ENCODE assay signal across 8 cellular contexts in the genomic region with DNA sequence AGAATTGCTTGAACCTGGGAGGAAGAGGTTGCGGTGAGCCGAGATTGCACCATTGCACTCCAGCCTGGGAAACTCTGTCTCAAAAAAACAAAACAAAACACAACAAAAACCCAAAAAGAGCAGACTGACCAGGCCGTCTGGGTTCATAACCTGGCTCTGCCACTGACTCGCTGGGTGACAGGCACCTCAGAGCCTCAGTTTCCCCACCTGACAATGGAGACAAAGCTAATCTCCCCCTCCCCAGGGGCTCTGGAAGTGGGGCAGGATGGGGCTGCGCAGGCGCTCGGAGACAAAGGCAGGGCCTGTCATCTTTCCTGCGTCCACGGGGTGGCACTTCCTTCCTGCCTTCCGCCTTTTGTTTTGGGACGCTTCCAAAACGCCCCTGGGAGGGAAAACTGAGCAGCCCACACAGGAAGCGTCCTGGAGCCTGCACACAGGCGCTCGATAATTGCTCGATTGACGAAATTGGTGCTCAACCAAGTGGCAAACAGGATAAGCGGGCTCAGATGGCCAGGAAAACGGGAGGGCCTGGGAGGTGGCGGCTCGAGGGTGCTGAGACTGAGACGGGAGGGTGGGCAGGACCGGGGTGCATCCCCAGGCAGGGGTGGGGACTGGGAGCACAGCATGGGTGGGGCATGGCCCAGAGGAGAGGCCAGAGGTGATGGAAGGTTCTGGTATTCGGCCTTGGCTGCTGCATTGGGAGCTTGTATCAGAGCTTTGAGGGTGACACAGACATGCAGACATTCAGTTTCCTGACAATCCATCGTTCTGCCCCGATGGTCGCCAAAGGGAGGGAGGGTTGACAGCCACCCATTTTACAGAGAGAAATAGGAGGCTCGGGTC. TPM values are rescaled to one million over a fixed set of nuclear protein-coding genes. Genes with fewer than 3 reads are reported as not detected.
DNase-seq lines count a peak whose midpoint lies in the region; ATAC-seq and TF ChIP-seq lines count a peak whose summit lies in the region.

No MANE protein-coding gene starts in this region.

- DNase-seq in AG04449 (ENCODE audit: low read depth, low spot score): no peak
- peak; percentile 94 for DNase-seq in H7
- DNase-seq in NCI-H510A (lab: John Stamatoyannopoulos, UW): peak; percentile 55
- peak; percentile 84 for DNase-seq in activated CD4-positive, alpha-beta T cell treated with anti-CD3 and anti-CD28 coated beads, Interleukin-2, amount 10 ng/mL, durations not matched to agents 24 days and 14 days
- peak; percentile 89 for DNase-seq in dedifferentiated amniotic fluid mesenchymal stem cell (ENCODE audit: extremely low spot score)
- peak; percentile 72 to 75 for DNase-seq in left colon
- peak; percentile 70 for DNase-seq in stimulated activated CD4-positive, alpha-beta T cell treated with anti-CD3 and anti-CD28 coated beads, Interleukin-15, amount 100 ng/mL, for 24 hours

- H3K27me3 Mint-ChIP-seq in activated CD4-positive, alpha-beta T cell treated with anti-CD3 and anti-CD28 coated beads, Interleukin-2, amount 10 ng/mL, durations not matched to agents 24 days and 14 days: no peaks in the 10 kb centered on the region

- CTCF ChIA-PET in AG04449 (lab: Yijun Ruan, JAX): interaction anchor here (0.6 to 7.9 kb wide), 20 partner anchors 8 to 368 kb away, joined by 3 to 119 read pairs (median 4); a partner anchor contains a TSS

- peaks cover 4% of the 10 kb centered on the region for H3K36me3 ChIP-seq in H7 (replicated peaks; ENCODE audit: control insufficient read depth, insufficient read depth, low read length)

- peaks cover 10% of the 10 kb centered on the region for H3K36me3 Mint-ChIP-seq in activated CD4-positive, alpha-beta T cell treated with anti-CD3 and anti-CD28 coated beads, Interleukin-2, amount 10 ng/mL, durations not matched to agents 24 days and 14 days (ENCODE audit: low read depth)

- H3K4me3 ChIP-seq in AG04449 (ENCODE audit: low read depth, low read length): peak overlapping the region; percentile 31
- H3K4me3 ChIP-seq in H7 (ENCODE audit: insufficient read depth, low read depth, low read length): peak overlapping the region; percentile 40

- H3K27ac Mint-ChIP-seq in activated CD4-positive, alpha-beta T cell treated with anti-CD3 and anti-CD28 coated beads, Interleukin-2, amount 10 ng/mL, durations not matched to agents 24 days and 14 days: peak overlapping the region; percentile 81

- H3K9me3 Mint-ChIP-seq in activated CD4-positive, alpha-beta T cell treated with anti-CD3 and anti-CD28 coated beads, Interleukin-2, amount 10 ng/mL, durations not matched to agents 24 days and 14 days: no peaks in the 10 kb centered on the region

- H3K27me3 ChIP-seq in H7 (ENCODE audit: control insufficient read depth, insufficient read depth, low read length): no peaks in the 10 kb centered on the region

- intact Hi-C loops in activated CD4-positive, alpha-beta T cell treated with anti-CD3 and anti-CD28 coated beads, Interleukin-2, amount 10 ng/mL, durations not matched to agents 24 days and 14 days (cut with micrococcal nuclease): loop anchor here (2.0 kb wide), 1 partner anchor 67 kb away; no protein-coding TSS in a partner anchor
- intact Hi-C loops in left colon (cut with DNase I, micrococcal nuclease): loop anchor here (5.0 to 10.0 kb wide), 2 partner anchors 65 to 67 kb away; no protein-coding TSS in a partner anchor

- ATAC-seq in left colon: peak; percentile 67
- ATAC-seq in HG03139 (IDR thresholded peaks at IDR 0.05; ENCODE audit: unreplicated experiment): no peak

- POLR2A ChIA-PET in AG04449 (lab: Yijun Ruan, JAX): interaction anchor here (0.7 to 2.4 kb wide), 5 partner anchors 30 to 244 kb away, joined by 3 to 12 read pairs (median 3); a partner anchor contains a TSS

- H3K4me3 Mint-ChIP-seq in activated CD4-positive, alpha-beta T cell treated with anti-CD3 and anti-CD28 coated beads, Interleukin-2, amount 10 ng/mL, durations not matched to agents 24 days and 14 days: peak overlapping the region; percentile 86

- TF ChIP-seq CTCF in AG04449 (IDR thresholded peaks at IDR 0.05; ENCODE audit: insufficient read depth, low read length, missing control alignments): peak; percentile 84

- peaks cover 9% of the 10 kb centered on the region for H3K4me1 Mint-ChIP-seq in activated CD4-positive, alpha-beta T cell treated with anti-CD3 and anti-CD28 coated beads, Interleukin-2, amount 10 ng/mL, durations not matched to agents 24 days and 14 days

RNA-seq across cellular contexts. Expression of a gene that starts 17.8 kb away (rescaled TPM):
- 66.8 and 67.0 TPM in 2 replicates for total RNA-seq in H7 (2014; rRNA removed; shearing (Covaris generic))
- total RNA-seq in activated CD4-positive, alpha-beta T cell treated with anti-CD3 and anti-CD28 coated beads, Interleukin-2, amount 10 ng/mL, durations not matched to agents 24 days and 14 days: 33.1 and 33.8 TPM in 2 replicates
- total RNA-seq in left colon: 10 to 100 TPM in 1 of 2 donors, 1 to 10 TPM in 1; 2.6 to 11.6 TPM

RNA-seq across cellular contexts. Expression of a gene that starts 48.5 kb away (rescaled TPM):
- total RNA-seq in H7 (2014; rRNA removed; shearing (Covaris generic)): 144 and 158 TPM in 2 replicates
- 121 and 129 TPM in 2 replicates for total RNA-seq in activated CD4-positive, alpha-beta T cell treated with anti-CD3 and anti-CD28 coated beads, Interleukin-2, amount 10 ng/mL, durations not matched to agents 24 days and 14 days
- total RNA-seq in left colon: 100 to 1,000 TPM; 122 to 224 TPM

RNA-seq across cellular contexts. Expression of a gene that starts 59.6 kb away (rescaled TPM):
- total RNA-seq in H7 (2014; rRNA removed; shearing (Covaris generic)): 32.3 and 41.8 TPM in 2 replicates
- 3.0 and 3.3 TPM in 2 replicates for total RNA-seq in activated CD4-positive, alpha-beta T cell treated with anti-CD3 and anti-CD28 coated beads, Interleukin-2, amount 10 ng/mL, durations not matched to agents 24 days and 14 days
- total RNA-seq in left colon: 10 to 100 TPM; 28.5 to 85.3 TPM
